10 cellular contexts compared by ENCODE assay signal in the genomic region with DNA sequence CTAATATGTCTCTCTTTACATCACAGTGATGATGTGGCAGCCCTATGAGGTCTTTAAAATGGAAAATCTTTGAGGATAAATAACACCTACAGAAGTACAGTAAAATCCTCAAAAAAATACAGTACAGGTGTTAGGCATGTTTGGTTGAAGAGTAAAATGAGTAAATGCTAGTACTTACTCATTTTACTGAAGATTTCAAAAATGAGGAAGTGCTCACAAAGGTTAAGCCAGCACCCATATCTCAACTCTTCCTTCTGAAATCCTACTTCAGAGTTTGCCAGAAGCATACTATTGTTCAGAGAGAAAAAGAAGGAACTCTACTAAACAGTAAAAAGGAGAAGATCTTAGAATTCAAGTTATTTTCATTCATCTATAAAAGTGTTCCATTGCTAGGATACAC.
A peak's percentile ranks its signal among the peaks of the same experiment; 100 is the strongest.
DNase-seq lines count a peak whose midpoint lies in the region; ATAC-seq and TF ChIP-seq lines count a peak whose summit lies in the region.
"Had no signal": no experiment of that assay in that cellular context is flagged by ENCODE, and none has a peak within 500 bp of the region (broad histone marks: within the 10 kb centered on the region; RNA-seq: fewer than 3 reads in every experiment).

No MANE protein-coding gene starts in this region.

- peaks cover 35% of the 10 kb centered on the region for H3K27me3 Mint-ChIP-seq in activated T-helper 2 cell treated with anti-CD3 and anti-CD28 coated beads, Interferon-gamma antibody, Interleukin-2, Interleukin-4, amounts not matched to agents 10 μg/mL and 5 μg/mL and 100 μg/mL, durations not matched to agents 14 hours and 24 hours and 36 hours (ENCODE audit: low read depth)

- H3K27ac Mint-ChIP-seq in activated T-helper 2 cell treated with anti-CD3 and anti-CD28 coated beads, Interferon-gamma antibody, Interleukin-2, Interleukin-4, amounts not matched to agents 10 μg/mL and 5 μg/mL and 100 μg/mL, durations not matched to agents 14 hours and 24 hours and 36 hours = no peak overlapping the region

- no peaks in the 10 kb centered on the region for H3K9me3 Mint-ChIP-seq in activated T-helper 2 cell treated with anti-CD3 and anti-CD28 coated beads, Interferon-gamma antibody, Interleukin-2, Interleukin-4, amounts not matched to agents 10 μg/mL and 5 μg/mL and 100 μg/mL, durations not matched to agents 14 hours and 24 hours and 36 hours

- TF ChIP-seq POLR2A in GM18505 (IDR thresholded peaks at IDR 0.05; ENCODE audit: borderline replicate concordance, extremely low read depth, insufficient read depth, insufficient read length) = no peak

- H3K4me1 Mint-ChIP-seq in activated T-helper 2 cell treated with anti-CD3 and anti-CD28 coated beads, Interferon-gamma antibody, Interleukin-2, Interleukin-4, amounts not matched to agents 10 μg/mL and 5 μg/mL and 100 μg/mL, durations not matched to agents 14 hours and 24 hours and 36 hours (ENCODE audit: low read depth) = peaks cover 30% of the 10 kb centered on the region

- intact Hi-C loops in activated T-helper 2 cell treated with anti-CD3 and anti-CD28 coated beads, Interferon-gamma antibody, Interleukin-2, Interleukin-4, amounts not matched to agents 10 μg/mL and 5 μg/mL and 100 μg/mL, durations not matched to agents 14 hours and 24 hours and 36 hours (cut with micrococcal nuclease) = loop anchor here (1.0 kb wide), 1 partner anchor 11 kb away; no protein-coding TSS in a partner anchor

- H3K36me3 Mint-ChIP-seq in activated T-helper 2 cell treated with anti-CD3 and anti-CD28 coated beads, Interferon-gamma antibody, Interleukin-2, Interleukin-4, amounts not matched to agents 10 μg/mL and 5 μg/mL and 100 μg/mL, durations not matched to agents 14 hours and 24 hours and 36 hours (ENCODE audit: low read depth) = peaks cover 21% of the 10 kb centered on the region

- ATAC-seq in GM18505 (IDR thresholded peaks at IDR 0.05; ENCODE audit: unreplicated experiment) (peak; percentile 36), HG02870 (IDR thresholded peaks at IDR 0.05; ENCODE audit: unreplicated experiment) (peak; percentile 49), GM19467 (IDR thresholded peaks at IDR 0.05; ENCODE audit: unreplicated experiment) (no peak)
- ATAC-seq: Panc1 had no signal

- no peak for DNase-seq in activated T-helper 2 cell treated with anti-CD3 and anti-CD28 coated beads, Interferon-gamma antibody, Interleukin-2, Interleukin-4, amounts not matched to agents 10 μg/mL and 5 μg/mL and 100 μg/mL, durations not matched to agents 14 hours and 24 hours and 36 hours (ENCODE audit: low spot score)
- DNase-seq in pons (ENCODE audit: low spot score) = peak; percentile 37
- DNase-seq in NCI-H1694 (lab: John Stamatoyannopoulos, UW) = no peak
- no peak for DNase-seq in NCI-H128 (lab: John Stamatoyannopoulos, UW; ENCODE audit: unreplicated experiment)
- DNase-seq in NCI-H2081 treated with DMSO at 0.1 percent for 48 hours (lab: John Stamatoyannopoulos, UW) = no peak
- DNase-seq: DMS79 had no signal

- peak overlapping the region; percentile 23 for H3K4me3 Mint-ChIP-seq in activated T-helper 2 cell treated with anti-CD3 and anti-CD28 coated beads, Interferon-gamma antibody, Interleukin-2, Interleukin-4, amounts not matched to agents 10 μg/mL and 5 μg/mL and 100 μg/mL, durations not matched to agents 14 hours and 24 hours and 36 hours (ENCODE audit: low read depth)
